10 cellular contexts compared by ENCODE assay signal in genomic region chr18:31799257-31799656, GRCh38. TPM values are rescaled to one million over a fixed set of nuclear protein-coding genes. Genes with fewer than 3 reads are reported as not detected.
"Had no signal": no experiment of that assay in that cellular context is flagged by ENCODE, and none has a peak within 500 bp of the region (broad histone marks: within the 10 kb centered on the region; RNA-seq: fewer than 3 reads in every experiment).

No MANE protein-coding gene starts in this region.

RNA-seq across cellular contexts. Expression of gene SLC25A52, which starts 38.6 kb away (rescaled TPM):
- total RNA-seq: activated B cell treated with CpG ODN at 0.5 μM for 24 hours; activated CD4-positive, alpha-beta T cell treated with anti-CD3 and anti-CD28 coated beads for 36 hours; activated CD4-positive, alpha-beta T cell treated with anti-CD3 and anti-CD28 coated beads, Interleukin-2, amount 10 ng/mL, durations not matched to agents 24 days and 14 days; activated CD4-positive, alpha-beta T cell treated with anti-CD3 and anti-CD28 coated beads, Interleukin-2, amount 10 ng/mL, durations not matched to agents 7 days and 5 days; activated CD8-positive, alpha-beta memory T cell treated with anti-CD3 and anti-CD28 coated beads for 36 hours; activated CD8-positive, alpha-beta T cell treated with anti-CD3 and anti-CD28 coated beads for 36 hours; activated CD8-positive, alpha-beta T cell treated with anti-CD3 and anti-CD28 coated beads, Interleukin-2, amount 10 ng/mL, durations not matched to agents 7 days and 5 days; T-helper 1 cell treated with Interleukin-12 subunit alpha and Interleukin-12 subunit beta and Interleukin-4 antibody, amounts not matched to agents 30 ng/mL and 1 ng/mL, for 36 hours; T-helper 17 cell; WTC11 had no signal
